8 cellular contexts compared by ENCODE assay signal in genomic region chr1:61741682-61742619, GRCh38. TPM values are rescaled to one million over a fixed set of nuclear protein-coding genes. Genes with fewer than 3 reads are reported as not detected.
DNase-seq lines count a peak whose midpoint lies in the region; ATAC-seq, FAIRE-seq and TF ChIP-seq lines count a peak whose summit lies in the region.

Gene PATJ, plus strand, starts transcription at chr1:61742480. Its CDS starts 20,413 bp downstream, at chr1:61762893.

- no peaks in the 10 kb centered on the region for H3K36me3 ChIP-seq in lung (ENCODE audit: control insufficient read depth in 2 of 2, insufficient read depth in 2 of 2, low read length in 2 of 2)

- no peaks in the 10 kb centered on the region for H3K27me3 ChIP-seq in lung (ENCODE audit: control insufficient read depth, insufficient read depth)

- H3K4me3 ChIP-seq in GM12864 (ENCODE audit: low read depth, low read length) (peak within 1 kb of the TSS; percentile 88), lung (peak within 1 kb of the TSS; percentile 95)

- no peak for DNase-seq in GM12864 (ENCODE audit: low read depth)
- peak; percentile 51 for DNase-seq in H54 (ENCODE audit: insufficient read length, low spot score)
- peak; percentile 91 for DNase-seq in NCI-H1105 (lab: John Stamatoyannopoulos, UW)
- peak; percentile 62 to 65 for DNase-seq in activated CD4-positive, alpha-beta T cell treated with anti-CD3 and anti-CD28 coated beads for 4 hours
- DNase-seq in cortex of kidney (lab: John Stamatoyannopoulos, UW), result peak; percentile 32
- peak; percentile 77 for DNase-seq in lung (ENCODE audit: low spot score)
- DNase-seq in stimulated activated CD4-positive, alpha-beta T cell treated with anti-CD3 and anti-CD28 coated beads, TNF-alpha, amount 100 ng/mL, for 4 hours (ENCODE audit: low read depth in 3 of 3), result peak; percentile 40 to 53 (median 49)
- no peak for DNase-seq in SW 1271 (lab: John Stamatoyannopoulos, UW)

- H3K27ac ChIP-seq in lung (ENCODE audit: low read depth in 1 of 2, low read length in 1 of 2), result peak within 1 kb of the TSS; percentile 88 to 99

- no peak for TF ChIP-seq CTCF in GM12864 (IDR thresholded peaks at IDR 0.05; ENCODE audit: low read depth, low read length, missing control alignments)
- no peak for TF ChIP-seq CTCF in lung (IDR thresholded peaks at IDR 0.05; ENCODE audit: control extremely low read depth, extremely low read depth)

- WGBS in lung, 2 donors, result 5 to 7% methylated on average over 31 to 54 of the region's 54 CpGs

- no peak for TF ChIP-seq POLR2A in H54 (IDR thresholded peaks at IDR 0.05; ENCODE audit: low read depth, low read length)

- no peak for FAIRE-seq in H54 (lab: Jason Lieb, UNC)

- H3K4me1 ChIP-seq in lung (ENCODE audit: control insufficient read depth in 2 of 2, insufficient read depth in 2 of 2, low read length in 2 of 2), result peaks cover 0 to 3% of the 10 kb centered on the region in 2 donors

- ATAC-seq in lung (ENCODE audit: insufficient read depth, low FRiP score), result peak; percentile 90

- H3K9me3 ChIP-seq in lung (ENCODE audit: control insufficient read depth in 2 of 2, insufficient read depth in 1 of 2, low read length in 1 of 2), result no peaks in the 10 kb centered on the region

RNA-seq across cellular contexts. Expression of gene PATJ, which starts in this region (rescaled TPM):
- total RNA-seq in lung, result 100 to 1,000 TPM in 1 of 2 donors, 10 to 100 TPM in 1; 40.4 to 115 TPM
- 10 to 100 TPM in 1 of 2 donors, 1 to 10 TPM in 1; 5.3 to 13.3 TPM for polyA plus RNA-seq in lung

Comparison
In these comparisons a context has a peak if more than half of its experiments do, and no peak if none do; other contexts are left out.
1. DNase-seq: peak in H54 (single experiment), NCI-H1105 (single experiment), activated CD4-positive, alpha-beta T cell treated with anti-CD3 and anti-CD28 coated beads for 4 hours (2 of 2), cortex of kidney (single experiment), lung (single experiment) and stimulated activated CD4-positive, alpha-beta T cell treated with anti-CD3 and anti-CD28 coated beads, TNF-alpha, amount 100 ng/mL, for 4 hours (3 of 3); none in GM12864 (single experiment) and SW 1271 (0 of 2).